1 cellular context compared by ENCODE assay signal in the genomic region with DNA sequence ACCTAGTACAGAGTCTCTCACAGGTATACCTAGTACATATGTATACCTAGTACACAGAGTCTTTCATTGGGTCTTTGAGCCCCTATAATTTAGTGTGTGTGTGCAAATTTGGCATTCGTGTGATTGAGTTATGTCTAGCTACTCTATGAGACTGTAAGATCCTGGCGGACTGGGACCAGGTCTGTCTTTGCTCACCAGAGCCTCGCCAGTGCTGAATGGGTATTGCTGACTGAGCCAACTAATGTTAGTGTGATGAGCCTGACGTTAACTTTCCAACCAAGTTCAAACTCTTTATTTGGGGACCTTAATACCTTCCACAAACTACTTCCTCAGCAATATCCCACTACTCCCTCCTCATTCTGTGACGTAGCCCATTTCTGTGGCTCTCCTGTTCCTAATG.
TF ChIP-seq lines count a peak whose summit lies in the region.

No MANE protein-coding gene starts in this region.

TF ChIP-seq in WTC11, 78 proteins besides CTCF, POLR2A, EP300 and RAD21 (continued from another document):
- TF ChIP-seq PRDM15 (CRISPR knock-in tag; IDR thresholded peaks at IDR 0.05) (no peak), ZNF532 (CRISPR knock-in tag; IDR thresholded peaks at IDR 0.05; ENCODE audit: borderline replicate concordance) (no peak), ATF2 (CRISPR knock-in tag; IDR thresholded peaks at IDR 0.05; ENCODE audit: borderline replicate concordance, low read depth) (no peak), IRF2 (CRISPR knock-in tag; IDR thresholded peaks at IDR 0.05; ENCODE audit: borderline replicate concordance, low read depth) (no peak), ELF4 (CRISPR knock-in tag; IDR thresholded peaks at IDR 0.05; ENCODE audit: low read depth) (no peak), NFE2L1 (CRISPR knock-in tag; IDR thresholded peaks at IDR 0.05) (no peak), ATF1 (CRISPR knock-in tag; IDR thresholded peaks at IDR 0.05) (no peak), ZNF671 (CRISPR knock-in tag; IDR thresholded peaks at IDR 0.05) (no peak)
- TF ChIP-seq, protein P1, sequence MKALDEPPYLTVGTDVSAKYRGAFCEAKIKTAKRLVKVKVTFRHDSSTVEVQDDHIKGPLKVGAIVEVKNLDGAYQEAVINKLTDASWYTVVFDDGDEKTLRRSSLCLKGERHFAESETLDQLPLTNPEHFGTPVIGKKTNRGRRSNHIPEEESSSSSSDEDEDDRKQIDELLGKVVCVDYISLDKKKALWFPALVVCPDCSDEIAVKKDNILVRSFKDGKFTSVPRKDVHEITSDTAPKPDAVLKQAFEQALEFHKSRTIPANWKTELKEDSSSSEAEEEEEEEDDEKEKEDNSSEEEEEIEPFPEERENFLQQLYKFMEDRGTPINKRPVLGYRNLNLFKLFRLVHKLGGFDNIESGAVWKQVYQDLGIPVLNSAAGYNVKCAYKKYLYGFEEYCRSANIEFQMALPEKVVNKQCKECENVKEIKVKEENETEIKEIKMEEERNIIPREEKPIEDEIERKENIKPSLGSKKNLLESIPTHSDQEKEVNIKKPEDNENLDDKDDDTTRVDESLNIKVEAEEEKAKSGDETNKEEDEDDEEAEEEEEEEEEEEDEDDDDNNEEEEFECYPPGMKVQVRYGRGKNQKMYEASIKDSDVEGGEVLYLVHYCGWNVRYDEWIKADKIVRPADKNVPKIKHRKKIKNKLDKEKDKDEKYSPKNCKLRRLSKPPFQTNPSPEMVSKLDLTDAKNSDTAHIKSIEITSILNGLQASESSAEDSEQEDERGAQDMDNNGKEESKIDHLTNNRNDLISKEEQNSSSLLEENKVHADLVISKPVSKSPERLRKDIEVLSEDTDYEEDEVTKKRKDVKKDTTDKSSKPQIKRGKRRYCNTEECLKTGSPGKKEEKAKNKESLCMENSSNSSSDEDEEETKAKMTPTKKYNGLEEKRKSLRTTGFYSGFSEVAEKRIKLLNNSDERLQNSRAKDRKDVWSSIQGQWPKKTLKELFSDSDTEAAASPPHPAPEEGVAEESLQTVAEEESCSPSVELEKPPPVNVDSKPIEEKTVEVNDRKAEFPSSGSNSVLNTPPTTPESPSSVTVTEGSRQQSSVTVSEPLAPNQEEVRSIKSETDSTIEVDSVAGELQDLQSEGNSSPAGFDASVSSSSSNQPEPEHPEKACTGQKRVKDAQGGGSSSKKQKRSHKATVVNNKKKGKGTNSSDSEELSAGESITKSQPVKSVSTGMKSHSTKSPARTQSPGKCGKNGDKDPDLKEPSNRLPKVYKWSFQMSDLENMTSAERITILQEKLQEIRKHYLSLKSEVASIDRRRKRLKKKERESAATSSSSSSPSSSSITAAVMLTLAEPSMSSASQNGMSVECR (CRISPR knock-in tag; IDR thresholded peaks at IDR 0.05; ENCODE audit: borderline replicate concordance), result no peak
- TF ChIP-seq, protein P2, sequence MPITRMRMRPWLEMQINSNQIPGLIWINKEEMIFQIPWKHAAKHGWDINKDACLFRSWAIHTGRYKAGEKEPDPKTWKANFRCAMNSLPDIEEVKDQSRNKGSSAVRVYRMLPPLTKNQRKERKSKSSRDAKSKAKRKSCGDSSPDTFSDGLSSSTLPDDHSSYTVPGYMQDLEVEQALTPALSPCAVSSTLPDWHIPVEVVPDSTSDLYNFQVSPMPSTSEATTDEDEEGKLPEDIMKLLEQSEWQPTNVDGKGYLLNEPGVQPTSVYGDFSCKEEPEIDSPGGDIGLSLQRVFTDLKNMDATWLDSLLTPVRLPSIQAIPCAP (CRISPR knock-in tag; IDR thresholded peaks at IDR 0.05), result no peak
TF ChIP-seq in WTC11: peak in this region for 0.
